15 cellular contexts compared by ENCODE assay signal in genomic region chr12:57049047-57049446, GRCh38. TPM values are rescaled to one million over a fixed set of nuclear protein-coding genes. Genes with fewer than 3 reads are reported as not detected.
DNase-seq lines count a peak whose midpoint lies in the region; TF ChIP-seq lines count a peak whose summit lies in the region.
"Had no signal": no experiment of that assay in that cellular context is flagged by ENCODE, and none has a peak within 500 bp of the region (broad histone marks: within the 10 kb centered on the region; RNA-seq: fewer than 3 reads in every experiment).

No MANE protein-coding gene starts in this region.

- H2AFZ ChIP-seq in smooth muscle cell (ENCODE audit: low read depth), result no peak overlapping the region

- peaks cover 1% of the 10 kb centered on the region; the same call in 1 of the 2 replicates for H3K36me3 ChIP-seq in KOPT-K1 (ENCODE audit: insufficient read depth, low read length)
- no peaks in the 10 kb centered on the region for H3K36me3 ChIP-seq in endodermal cell (ENCODE audit: control insufficient read depth, insufficient read depth, low read length)
- no peaks in the 10 kb centered on the region for H3K36me3 ChIP-seq in smooth muscle cell (ENCODE audit: low read depth)

- H3K4me1 Mint-ChIP-seq in CD14-positive monocyte, result peaks cover 60% of the 10 kb centered on the region
- H3K4me1 Mint-ChIP-seq in endodermal cell, result peaks cover 16% of the 10 kb centered on the region

- H3K9me3 Mint-ChIP-seq in CD14-positive monocyte, result peaks cover 0 to 2% (median 0%) of the 10 kb centered on the region in 7 donors
- H3K9me3 Mint-ChIP-seq in endodermal cell, result peaks cover 2% of the 10 kb centered on the region
- H3K9me3 Mint-ChIP-seq: H9, IgD-negative memory B cell had no signal

- H3K27ac ChIP-seq in KOPT-K1 (ENCODE audit: low read depth, low read length, poor library complexity, severe bottlenecking), result peak overlapping the region; percentile 74
- no peak overlapping the region for H3K27ac ChIP-seq in endodermal cell (ENCODE audit: low read depth, low read length)
- H3K27ac ChIP-seq in smooth muscle cell (ENCODE audit: low read depth), result no peak overlapping the region
- H3K27ac ChIP-seq: SK-N-MC had no signal

- H3K9me3 ChIP-seq in KOPT-K1 (ENCODE audit: insufficient read depth, low read length, poor library complexity, severe bottlenecking) (peaks cover 2% of the 10 kb centered on the region), endodermal cell (ENCODE audit: control insufficient read depth, low read length) (no peaks in the 10 kb centered on the region), smooth muscle cell (replicated peaks; ENCODE audit: low read depth) (no peaks in the 10 kb centered on the region)

- peaks cover 6% of the 10 kb centered on the region for H3F3A ChIP-seq in smooth muscle cell (ENCODE audit: low read depth)

- 93 to 100% methylated on average over 4 of the region's 4 CpGs for WGBS in endodermal cell (ENCODE audit: insufficient coverage in 1 of 2, insufficient read length in 1 of 2), 2 experiments
- WGBS in smooth muscle cell (ENCODE audit: low lambda C conversion rate), result 99% methylated on average over 4 of the region's 4 CpGs

- H3K4me2 ChIP-seq in smooth muscle cell, result no peak overlapping the region

- H3K4me1 ChIP-seq in endodermal cell (ENCODE audit: control insufficient read depth, insufficient read depth, low read length) (peaks cover 4% of the 10 kb centered on the region), smooth muscle cell (ENCODE audit: low read depth) (no peaks in the 10 kb centered on the region)

- H4K20me1 ChIP-seq in smooth muscle cell (ENCODE audit: low read depth), result no peaks in the 10 kb centered on the region

- H3K27ac Mint-ChIP-seq in CD14-positive monocyte (peak overlapping the region in 5 of 7 donors; percentile 2 to 93 (median 72)), endodermal cell (no peak overlapping the region)
- H3K27ac Mint-ChIP-seq: H9 had no signal

- DNase-seq in CD14-positive monocyte (ENCODE audit: low spot score) (no peak), endodermal cell (peak; percentile 31), smooth muscle cell (lab: John Stamatoyannopoulos, UW; ENCODE audit: unreplicated experiment) (no peak), NCI-H226 (no peak), DMS153 (lab: John Stamatoyannopoulos, UW) (no peak)
- no peak for DNase-seq in stimulated activated CD4-positive, alpha-beta T cell treated with anti-CD3 and anti-CD28 coated beads, Interleukin-12 subunit alpha, Interleukin-12 subunit beta, amount 100 ng/mL, for 4 hours
- DNase-seq: C1 segment of cervical spinal cord, COR-L47, H9, NCI-H1048, NCI-H345 had no signal

- TF ChIP-seq CTCF in CD14-positive monocyte (IDR thresholded peaks at IDR 0.05) (no peak), endodermal cell (conservative IDR thresholded peaks at IDR 0.05) (no peak), smooth muscle cell (IDR thresholded peaks at IDR 0.05; ENCODE audit: borderline replicate concordance, insufficient read depth, poor library complexity, severe bottlenecking) (no peak)

- no peak overlapping the region for H3K9ac ChIP-seq in endodermal cell (ENCODE audit: extremely low read depth, low read length, poor library complexity, severe bottlenecking)
- no peak overlapping the region for H3K9ac ChIP-seq in smooth muscle cell (ENCODE audit: low read depth)

- H3K27me3 ChIP-seq in endodermal cell (ENCODE audit: control insufficient read depth, insufficient read depth, low read length, poor library complexity, severe bottlenecking) (peaks cover 58% of the 10 kb centered on the region), smooth muscle cell (ENCODE audit: low read depth) (peaks cover 3% of the 10 kb centered on the region)

- no peaks in the 10 kb centered on the region for H3K79me2 ChIP-seq in smooth muscle cell (ENCODE audit: low read depth)

- H3K36me3 Mint-ChIP-seq in CD14-positive monocyte (no peaks in the 10 kb centered on the region), endodermal cell (ENCODE audit: low read depth) (peaks cover 6% of the 10 kb centered on the region)

- intact Hi-C loops in CD14-positive monocyte (cut with micrococcal nuclease), result no loop called here

- no peak overlapping the region for H3K4me3 ChIP-seq in endodermal cell (ENCODE audit: low read length)
- peak overlapping the region; percentile 21 for H3K4me3 ChIP-seq in smooth muscle cell
- H3K4me3 ChIP-seq: SK-N-MC had no signal

- H3K4me3 Mint-ChIP-seq in CD14-positive monocyte (peak overlapping the region in 1 of 2 donors; percentile 60), endodermal cell (no peak overlapping the region)
- H3K4me3 Mint-ChIP-seq: H9, IgD-negative memory B cell had no signal

- H3K27me3 Mint-ChIP-seq in CD14-positive monocyte (ENCODE audit: low read depth in 3 of 3) (peaks cover 2 to 6% (median 6%) of the 10 kb centered on the region in 3 donors), endodermal cell (ENCODE audit: insufficient read depth) (peaks cover 58% of the 10 kb centered on the region)

RNA-seq across cellular contexts. Expression of gene MYO1A, which starts 0.9 kb away (rescaled TPM):
- 1 to 10 TPM in 1 of 2 donors, under 1 TPM in 1; 0.22 to 1.3 TPM for polyA plus RNA-seq in CD14-positive monocyte
- 1 to 10 TPM in 1 of 2 donors, under 1 TPM in 1; 0.77 to 1.7 TPM for total RNA-seq in endodermal cell
- 1.1 TPM for polyA plus RNA-seq in endodermal cell (2013, experiment 1 of 2)
- polyA plus RNA-seq in endodermal cell (2013, experiment 2 of 2), result 0.12 TPM
- not detected in 2 replicates for total RNA-seq in smooth muscle cell
- polyA plus RNA-seq in smooth muscle cell, result not detected in 2 replicates
- total RNA-seq: Right ventricle myocardium inferior had no signal
- polyA plus RNA-seq: IgD-negative memory B cell had no signal

RNA-seq across cellular contexts. Expression of gene NEMP1, which starts 29.5 kb away (rescaled TPM):
- 1 to 10 TPM; 1.9 to 2.2 TPM for polyA plus RNA-seq in CD14-positive monocyte
- 10 to 100 TPM; 36.3 to 52.6 TPM for total RNA-seq in endodermal cell
- 32.8 TPM for polyA plus RNA-seq in endodermal cell (2013, experiment 1 of 2)
- 30.2 TPM for polyA plus RNA-seq in endodermal cell (2013, experiment 2 of 2)
- total RNA-seq in smooth muscle cell, result 8.9 and 12.6 TPM in 2 replicates
- polyA plus RNA-seq in smooth muscle cell, result 3.2 and 4.0 TPM in 2 replicates

RNA-seq across cellular contexts. Expression of gene TAC3, which starts 32.7 kb away (rescaled TPM):
- polyA plus RNA-seq in CD14-positive monocyte (not detected), smooth muscle cell (1.7 and 4.1 TPM in 2 replicates)
- total RNA-seq in endodermal cell (1 to 10 TPM; 1.8 to 5.4 TPM), smooth muscle cell (0.90 and 6.3 TPM in 2 replicates)
- 9.2 TPM for polyA plus RNA-seq in endodermal cell (2013, experiment 1 of 2)
- polyA plus RNA-seq in endodermal cell (2013, experiment 2 of 2), result 7.2 TPM
- total RNA-seq: Right ventricle myocardium inferior had no signal
- polyA plus RNA-seq: IgD-negative memory B cell had no signal

RNA-seq across cellular contexts. Expression of gene NAB2, which starts 39.9 kb away (rescaled TPM):
- polyA plus RNA-seq in CD14-positive monocyte (1 to 10 TPM in 1 of 2 donors, under 1 TPM in 1; 1.00 to 2.7 TPM), smooth muscle cell (37.9 and 39.7 TPM in 2 replicates)
- total RNA-seq in endodermal cell (10 to 100 TPM; 13.5 to 21.7 TPM), smooth muscle cell (57.8 and 58.3 TPM in 2 replicates)
- polyA plus RNA-seq in endodermal cell (2013, experiment 1 of 2), result 37.0 TPM
- polyA plus RNA-seq in endodermal cell (2013, experiment 2 of 2), result 34.9 TPM

RNA-seq across cellular contexts. Expression of gene ZBTB39, which starts 42.7 kb away (rescaled TPM):
- 1 to 10 TPM in 1 of 2 donors, under 1 TPM in 1; 0.65 to 1.2 TPM for polyA plus RNA-seq in CD14-positive monocyte
- 10 to 100 TPM; 22.1 to 25.7 TPM for total RNA-seq in endodermal cell
- 17.3 TPM for polyA plus RNA-seq in endodermal cell (2013, experiment 1 of 2)
- 16.1 TPM for polyA plus RNA-seq in endodermal cell (2013, experiment 2 of 2)
- total RNA-seq in smooth muscle cell, result 7.3 and 8.5 TPM in 2 replicates
- 2.6 and 3.6 TPM in 2 replicates for polyA plus RNA-seq in smooth muscle cell
